8 cellular contexts compared by ENCODE assay signal in the genomic region with DNA sequence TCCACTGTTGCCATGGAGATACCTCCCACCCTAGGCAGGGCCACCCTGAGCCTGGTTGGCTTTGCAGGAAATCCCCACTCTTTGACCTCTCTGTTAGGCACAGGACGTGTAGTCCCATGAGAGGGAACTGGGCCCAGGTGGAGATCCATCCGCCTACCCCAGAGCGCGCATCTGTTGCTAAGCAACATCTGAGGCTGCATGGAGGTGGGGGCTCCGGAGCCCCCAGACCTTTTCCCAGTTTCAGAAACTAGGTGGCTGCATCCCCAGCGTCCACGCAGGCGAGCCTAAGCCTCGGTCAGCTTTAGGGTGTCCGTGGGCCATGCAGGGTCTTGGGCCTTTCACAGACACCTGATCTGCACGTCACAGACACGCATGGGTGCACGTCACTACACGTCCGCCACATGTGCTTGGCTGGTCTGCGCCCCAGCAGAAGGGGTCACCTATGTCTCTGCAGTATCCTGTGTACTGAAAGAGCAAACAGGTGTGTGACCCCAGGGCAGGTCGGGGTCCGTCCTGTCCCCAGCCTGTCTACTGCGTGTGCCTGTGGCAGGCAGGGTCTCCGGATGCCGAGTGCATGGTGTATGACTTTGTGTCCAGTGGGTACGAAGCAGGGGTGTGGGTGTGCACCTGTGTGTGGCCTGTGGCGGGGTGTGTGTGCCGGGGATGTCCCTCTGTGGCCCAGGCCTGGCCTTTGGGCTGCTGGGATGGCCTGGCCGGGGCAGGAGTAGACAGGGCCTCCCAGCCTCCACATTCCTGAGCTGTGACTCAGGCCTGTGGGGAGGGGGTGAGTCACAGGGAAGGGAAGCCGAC. TPM values are rescaled to one million over a fixed set of nuclear protein-coding genes. Genes with fewer than 3 reads are reported as not detected.
A peak's percentile ranks its signal among the peaks of the same experiment; 100 is the strongest.
DNase-seq lines count a peak whose midpoint lies in the region; ATAC-seq and TF ChIP-seq lines count a peak whose summit lies in the region.

No MANE protein-coding gene starts in this region.

- ATAC-seq in stimulated activated memory B cell treated with anti-CD40 and anti-IgM and Interleukin-4, amounts not matched to agents 10 μg/mL and 1 μg/mL and 100 μg/mL, for 72 hours, result peak; percentile 37

- no peak for TF ChIP-seq CTCF in ascending aorta (IDR thresholded peaks at IDR 0.05)

- peaks cover 27 to 59% of the 10 kb centered on the region in 2 donors for H3K4me1 ChIP-seq in ascending aorta

- peak; percentile 85 for DNase-seq in AG08395 (ENCODE audit: low spot score)
- DNase-seq in HT-29 (ENCODE audit: low spot score), result peak; percentile 70
- peak in 1 of 2 donors; percentile 92 for DNase-seq in ascending aorta (ENCODE audit: low spot score in 2 of 2)
- peak; percentile 63 for DNase-seq in iPS-NIHi7 (ENCODE audit: extremely low spot score)
- no peak for DNase-seq in mucosa of gallbladder (ENCODE audit: low spot score)
- DNase-seq in SHP77 treated with DMSO at 0.1 percent for 48 hours (lab: John Stamatoyannopoulos, UW), result no peak
- DNase-seq in NCI-H2171 (lab: John Stamatoyannopoulos, UW), result no peak

- H3K4me3 ChIP-seq in ascending aorta, result peak overlapping the region in 1 of 2 donors; percentile 71

- H3K36me3 ChIP-seq in ascending aorta, result no peaks in the 10 kb centered on the region

- no peaks in the 10 kb centered on the region for H3K27me3 ChIP-seq in ascending aorta

- peak overlapping the region; percentile 74 for H3K4me3 Mint-ChIP-seq in stimulated activated memory B cell treated with anti-CD40 and anti-IgM and Interleukin-4, amounts not matched to agents 10 μg/mL and 1 μg/mL and 100 μg/mL, for 72 hours

- H3K27me3 Mint-ChIP-seq in stimulated activated memory B cell treated with anti-CD40 and anti-IgM and Interleukin-4, amounts not matched to agents 10 μg/mL and 1 μg/mL and 100 μg/mL, for 72 hours, result no peaks in the 10 kb centered on the region

- H3K27ac ChIP-seq in ascending aorta, result peak overlapping the region; percentile 96 to 99

- no peaks in the 10 kb centered on the region for H3K9me3 Mint-ChIP-seq in stimulated activated memory B cell treated with anti-CD40 and anti-IgM and Interleukin-4, amounts not matched to agents 10 μg/mL and 1 μg/mL and 100 μg/mL, for 72 hours

- H3K36me3 Mint-ChIP-seq in stimulated activated memory B cell treated with anti-CD40 and anti-IgM and Interleukin-4, amounts not matched to agents 10 μg/mL and 1 μg/mL and 100 μg/mL, for 72 hours, result peaks cover 9% of the 10 kb centered on the region

- intact Hi-C loops in ascending aorta (cut with DNase I), result no loop called here

- no peaks in the 10 kb centered on the region for H3K9me3 ChIP-seq in ascending aorta

- H3K27ac Mint-ChIP-seq in stimulated activated memory B cell treated with anti-CD40 and anti-IgM and Interleukin-4, amounts not matched to agents 10 μg/mL and 1 μg/mL and 100 μg/mL, for 72 hours, result peak overlapping the region; percentile 97

- peaks cover 78% of the 10 kb centered on the region for H3K4me1 Mint-ChIP-seq in stimulated activated memory B cell treated with anti-CD40 and anti-IgM and Interleukin-4, amounts not matched to agents 10 μg/mL and 1 μg/mL and 100 μg/mL, for 72 hours

RNA-seq across cellular contexts. Expression of a gene that starts 4.1 kb away (rescaled TPM):
- total RNA-seq in HT-29 (2014; rRNA removed; shearing (Covaris generic)), result 72.3 and 72.7 TPM in 2 replicates
- total RNA-seq in ascending aorta (442 TPM), mucosa of gallbladder (382 TPM)

RNA-seq across cellular contexts. Expression of a gene that starts 10.3 kb away (rescaled TPM):
- total RNA-seq in HT-29 (2014; rRNA removed; shearing (Covaris generic)), result 156 and 183 TPM in 2 replicates
- total RNA-seq in ascending aorta (156 TPM), mucosa of gallbladder (57.6 TPM)

RNA-seq across cellular contexts. Expression of a gene that starts 16.6 kb away (rescaled TPM):
- 32.5 and 38.6 TPM in 2 replicates for total RNA-seq in HT-29 (2014; rRNA removed; shearing (Covaris generic))
- total RNA-seq in ascending aorta (307 TPM), mucosa of gallbladder (127 TPM)

RNA-seq across cellular contexts. Expression of a gene that starts 20.7 kb away (rescaled TPM):
- 43.6 and 48.5 TPM in 2 replicates for total RNA-seq in HT-29 (2014; rRNA removed; shearing (Covaris generic))
- not detected for total RNA-seq in ascending aorta
- 8.4 TPM for total RNA-seq in mucosa of gallbladder

RNA-seq across cellular contexts. Expression of a gene that starts 23.5 kb away (rescaled TPM):
- 142 and 159 TPM in 2 replicates for total RNA-seq in HT-29 (2014; rRNA removed; shearing (Covaris generic))
- total RNA-seq in ascending aorta (232 TPM), mucosa of gallbladder (213 TPM)

Comparison
In these comparisons a context has a peak if more than half of its experiments do, and no peak if none do; other contexts are left out.
1. DNase-seq: peak in AG08395 (single experiment), HT-29 (single experiment) and iPS-NIHi7 (single experiment); none in mucosa of gallbladder (single experiment), SHP77 treated with DMSO at 0.1 percent for 48 hours (single experiment) and NCI-H2171 (single experiment).